Comparison of ENCODE assay signal across 1 cellular context in the genomic region with DNA sequence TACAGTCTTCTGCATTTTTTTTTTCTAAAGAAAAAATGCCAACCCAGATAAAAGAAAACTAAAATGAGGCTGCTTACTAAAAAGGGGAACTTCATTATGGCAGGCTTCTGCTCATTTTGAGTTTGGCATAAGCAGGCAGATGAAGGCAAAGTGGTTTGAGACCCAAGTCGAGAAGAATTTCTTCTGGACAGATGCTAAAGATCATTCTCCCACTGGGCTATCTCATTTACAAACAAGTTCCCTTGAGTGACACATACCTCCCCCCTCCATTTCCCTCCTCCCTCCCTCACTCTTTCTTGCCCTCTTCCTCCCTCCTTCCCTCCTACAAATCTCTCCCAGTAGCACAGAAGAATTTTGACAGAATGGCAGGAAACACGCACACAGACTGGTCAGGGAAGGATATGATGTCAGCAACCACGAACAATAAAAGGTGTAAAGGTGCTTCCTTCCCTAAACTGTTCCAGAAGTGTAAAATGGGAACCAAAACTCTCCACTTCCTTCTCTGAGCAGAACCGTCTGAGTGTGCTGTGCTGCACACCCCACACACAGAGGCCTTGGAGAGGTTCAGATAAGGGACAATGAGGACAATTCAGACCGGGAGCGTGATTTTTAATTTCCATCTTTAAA.
TF ChIP-seq lines count a peak whose summit lies in the region.

No MANE protein-coding gene starts in this region.

TF ChIP-seq in HCT116, 20 proteins besides CTCF, POLR2A, EP300 and RAD21 (continued from another document):
- TF ChIP-seq, protein P1, sequence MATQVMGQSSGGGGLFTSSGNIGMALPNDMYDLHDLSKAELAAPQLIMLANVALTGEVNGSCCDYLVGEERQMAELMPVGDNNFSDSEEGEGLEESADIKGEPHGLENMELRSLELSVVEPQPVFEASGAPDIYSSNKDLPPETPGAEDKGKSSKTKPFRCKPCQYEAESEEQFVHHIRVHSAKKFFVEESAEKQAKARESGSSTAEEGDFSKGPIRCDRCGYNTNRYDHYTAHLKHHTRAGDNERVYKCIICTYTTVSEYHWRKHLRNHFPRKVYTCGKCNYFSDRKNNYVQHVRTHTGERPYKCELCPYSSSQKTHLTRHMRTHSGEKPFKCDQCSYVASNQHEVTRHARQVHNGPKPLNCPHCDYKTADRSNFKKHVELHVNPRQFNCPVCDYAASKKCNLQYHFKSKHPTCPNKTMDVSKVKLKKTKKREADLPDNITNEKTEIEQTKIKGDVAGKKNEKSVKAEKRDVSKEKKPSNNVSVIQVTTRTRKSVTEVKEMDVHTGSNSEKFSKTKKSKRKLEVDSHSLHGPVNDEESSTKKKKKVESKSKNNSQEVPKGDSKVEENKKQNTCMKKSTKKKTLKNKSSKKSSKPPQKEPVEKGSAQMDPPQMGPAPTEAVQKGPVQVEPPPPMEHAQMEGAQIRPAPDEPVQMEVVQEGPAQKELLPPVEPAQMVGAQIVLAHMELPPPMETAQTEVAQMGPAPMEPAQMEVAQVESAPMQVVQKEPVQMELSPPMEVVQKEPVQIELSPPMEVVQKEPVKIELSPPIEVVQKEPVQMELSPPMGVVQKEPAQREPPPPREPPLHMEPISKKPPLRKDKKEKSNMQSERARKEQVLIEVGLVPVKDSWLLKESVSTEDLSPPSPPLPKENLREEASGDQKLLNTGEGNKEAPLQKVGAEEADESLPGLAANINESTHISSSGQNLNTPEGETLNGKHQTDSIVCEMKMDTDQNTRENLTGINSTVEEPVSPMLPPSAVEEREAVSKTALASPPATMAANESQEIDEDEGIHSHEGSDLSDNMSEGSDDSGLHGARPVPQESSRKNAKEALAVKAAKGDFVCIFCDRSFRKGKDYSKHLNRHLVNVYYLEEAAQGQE (IDR thresholded peaks at IDR 0.05; ENCODE audit: low read depth), result no peak
- peak; percentile 65 for TF ChIP-seq SIN3A (IDR thresholded peaks at IDR 0.05; ENCODE audit: low read depth)
